9 cellular contexts compared by ENCODE assay signal in the genomic region with DNA sequence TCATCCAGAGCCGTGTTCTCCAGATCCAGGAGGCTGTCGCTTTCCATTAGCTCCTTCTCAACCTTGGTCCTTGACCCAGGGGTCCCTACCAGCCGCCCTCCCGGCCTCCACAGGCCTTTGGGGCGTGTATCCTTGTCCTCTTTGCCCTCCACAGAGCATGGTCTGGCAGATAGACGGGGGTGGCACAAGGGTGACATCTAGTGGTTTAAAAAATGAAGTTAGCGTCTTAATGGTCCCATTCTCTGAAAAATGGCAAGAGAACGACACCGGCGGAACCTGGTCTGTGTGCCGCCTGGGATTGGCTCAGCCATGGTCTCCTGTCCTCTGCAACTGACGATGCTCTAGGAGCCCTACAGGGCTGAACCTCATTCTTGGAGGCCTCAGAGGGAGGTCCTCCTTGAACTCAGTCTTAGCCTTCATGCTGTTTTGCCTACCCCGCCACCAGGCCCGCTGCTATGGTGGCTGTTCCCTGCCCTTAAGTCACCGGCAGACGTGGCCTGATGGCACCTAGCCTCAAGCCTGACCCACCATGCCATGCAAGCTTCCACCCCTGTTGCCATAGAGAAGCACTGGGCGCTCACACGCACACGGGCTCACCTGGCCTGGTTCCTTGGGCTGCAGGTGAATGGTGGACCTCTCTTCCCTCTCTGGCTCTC.
DNase-seq lines count a peak whose midpoint lies in the region; ATAC-seq and TF ChIP-seq lines count a peak whose summit lies in the region.
"Had no signal": no experiment of that assay in that cellular context is flagged by ENCODE, and none has a peak within 500 bp of the region (broad histone marks: within the 10 kb centered on the region; RNA-seq: fewer than 3 reads in every experiment).

No MANE protein-coding gene starts in this region.

- no peaks in the 10 kb centered on the region for H3K4me1 ChIP-seq in Loucy (ENCODE audit: insufficient read depth, low read length, poor library complexity, severe bottlenecking)
- no peaks in the 10 kb centered on the region for H3K4me1 ChIP-seq in fibroblast of lung (ENCODE audit: control insufficient read depth, extremely low read depth, insufficient read depth, low read length)
- H3K4me1 ChIP-seq in parathyroid adenoma = no peaks in the 10 kb centered on the region

- peaks cover 15% of the 10 kb centered on the region for H3K27me3 Mint-ChIP-seq in activated T-cell treated with anti-CD3 and anti-CD28 coated beads, Interleukin-2, amount 50 U/mL, for 24 hours
- H3K27me3 Mint-ChIP-seq: activated naive CD8-positive, alpha-beta T cell treated with anti-CD3 and anti-CD28 coated beads, Interleukin-2, amount 10 ng/mL, durations not matched to agents 7 days and 5 days had no signal

- H2AFZ ChIP-seq in Loucy (ENCODE audit: low read length) (no peak overlapping the region), fibroblast of lung (ENCODE audit: low read length) (no peak overlapping the region), parathyroid adenoma (no peak overlapping the region)

- no peaks in the 10 kb centered on the region for H3K4me1 Mint-ChIP-seq in activated T-cell treated with anti-CD3 and anti-CD28 coated beads, Interleukin-2, amount 50 U/mL, for 24 hours (ENCODE audit: low read depth)
- H3K4me1 Mint-ChIP-seq: activated naive CD8-positive, alpha-beta T cell treated with anti-CD3 and anti-CD28 coated beads, Interleukin-2, amount 10 ng/mL, durations not matched to agents 7 days and 5 days had no signal

- no peaks in the 10 kb centered on the region for H3K36me3 Mint-ChIP-seq in activated T-cell treated with anti-CD3 and anti-CD28 coated beads, Interleukin-2, amount 50 U/mL, for 24 hours (ENCODE audit: low read depth)
- H3K36me3 Mint-ChIP-seq: activated naive CD8-positive, alpha-beta T cell treated with anti-CD3 and anti-CD28 coated beads, Interleukin-2, amount 10 ng/mL, durations not matched to agents 7 days and 5 days had no signal

- no peaks in the 10 kb centered on the region for H3K27me3 ChIP-seq in Loucy (ENCODE audit: insufficient read depth, low read length, poor library complexity, severe bottlenecking)
- H3K27me3 ChIP-seq in fibroblast of lung (ENCODE audit: control insufficient read depth, insufficient read depth, low read length) = no peaks in the 10 kb centered on the region
- H3K27me3 ChIP-seq in parathyroid adenoma (ENCODE audit: control insufficient read depth, insufficient read depth, low read length) = no peaks in the 10 kb centered on the region

- peak; percentile 28 for DNase-seq in activated T-cell treated with anti-CD3 and anti-CD28 coated beads, Interleukin-2, amount 50 U/mL, for 24 hours
- DNase-seq in activated T-cell treated with anti-CD3 and anti-CD28 coated beads for 4 hours = no peak
- peak; percentile 10 for DNase-seq in SHP77 treated with DMSO at 0.1 percent for 48 hours (lab: John Stamatoyannopoulos, UW)
- peak; percentile 5 to 36 for DNase-seq in fibroblast of lung (ENCODE audit: low read depth in 2 of 2)
- no peak for DNase-seq in NCI-H187 treated with DMSO at 0.1 percent for 48 hours (lab: John Stamatoyannopoulos, UW)
- DNase-seq: activated naive CD8-positive, alpha-beta T cell treated with anti-CD3 and anti-CD28 coated beads, Interleukin-2, amount 10 ng/mL, durations not matched to agents 7 days and 5 days had no signal

- H3K27ac Mint-ChIP-seq in activated T-cell treated with anti-CD3 and anti-CD28 coated beads, Interleukin-2, amount 50 U/mL, for 24 hours = no peak overlapping the region
- H3K27ac Mint-ChIP-seq: activated naive CD8-positive, alpha-beta T cell treated with anti-CD3 and anti-CD28 coated beads, Interleukin-2, amount 10 ng/mL, durations not matched to agents 7 days and 5 days had no signal

- H3K36me3 ChIP-seq in Loucy (ENCODE audit: insufficient read depth, low read length) (no peaks in the 10 kb centered on the region), fibroblast of lung (ENCODE audit: control insufficient read depth, insufficient read depth, low read length) (no peaks in the 10 kb centered on the region), parathyroid adenoma (ENCODE audit: control insufficient read depth, insufficient read depth, low read length) (no peaks in the 10 kb centered on the region)

- H3K4me2 ChIP-seq in Loucy (ENCODE audit: low read depth, low read length, poor library complexity, severe bottlenecking) (no peak overlapping the region), fibroblast of lung (ENCODE audit: extremely low read depth, insufficient read depth, low read length) (no peak overlapping the region), parathyroid adenoma (ENCODE audit: low read length) (no peak overlapping the region)

- H3F3A ChIP-seq in Loucy (ENCODE audit: low read depth) = no peaks in the 10 kb centered on the region

- H3K9me3 ChIP-seq in Loucy (ENCODE audit: insufficient read depth, low read depth, low read length) (no peaks in the 10 kb centered on the region), fibroblast of lung (ENCODE audit: control insufficient read depth, insufficient read depth, low read depth, low read length) (no peaks in the 10 kb centered on the region), parathyroid adenoma (ENCODE audit: control insufficient read depth, low read length) (no peaks in the 10 kb centered on the region)

- H3K79me2 ChIP-seq in Loucy (ENCODE audit: insufficient read depth, low read length) (no peaks in the 10 kb centered on the region), fibroblast of lung (ENCODE audit: control insufficient read depth, insufficient read depth, low read length) (no peaks in the 10 kb centered on the region), parathyroid adenoma (no peaks in the 10 kb centered on the region)

- H3K9me2 ChIP-seq in Loucy (replicated peaks; ENCODE audit: low read depth, low read length) = no peaks in the 10 kb centered on the region

- no peak overlapping the region for H3K4me3 ChIP-seq in Loucy (ENCODE audit: low read length, poor library complexity, severe bottlenecking)
- H3K4me3 ChIP-seq in fibroblast of lung (replicated peaks in 1 of 4; ENCODE audit: control extremely low read depth in 1 of 4, insufficient read depth in 1 of 4, low read depth in 3 of 4, low read length in 4 of 4) = no peak overlapping the region
- H3K4me3 ChIP-seq in parathyroid adenoma (ENCODE audit: low read depth, low read length) = no peak overlapping the region

- no peaks in the 10 kb centered on the region for H3K9me3 Mint-ChIP-seq in activated T-cell treated with anti-CD3 and anti-CD28 coated beads, Interleukin-2, amount 50 U/mL, for 24 hours
- H3K9me3 Mint-ChIP-seq: activated naive CD8-positive, alpha-beta T cell treated with anti-CD3 and anti-CD28 coated beads, Interleukin-2, amount 10 ng/mL, durations not matched to agents 7 days and 5 days had no signal

- H3K9ac ChIP-seq in Loucy (ENCODE audit: low read depth, low read length, poor library complexity, severe bottlenecking) (no peak overlapping the region), fibroblast of lung (ENCODE audit: insufficient read depth, low read length) (no peak overlapping the region), parathyroid adenoma (no peak overlapping the region)

- no peak overlapping the region for H3K4me3 Mint-ChIP-seq in activated T-cell treated with anti-CD3 and anti-CD28 coated beads, Interleukin-2, amount 50 U/mL, for 24 hours
- H3K4me3 Mint-ChIP-seq: activated naive CD8-positive, alpha-beta T cell treated with anti-CD3 and anti-CD28 coated beads, Interleukin-2, amount 10 ng/mL, durations not matched to agents 7 days and 5 days had no signal

- TF ChIP-seq CTCF in Loucy (conservative IDR thresholded peaks at IDR 0.05; ENCODE audit: low read length) (peak; percentile 58), fibroblast of lung (conservative IDR thresholded peaks at IDR 0.05 in 1 of 2, IDR thresholded peaks at IDR 0.05 in 1 of 2; ENCODE audit: low read depth in 1 of 2, low read length in 2 of 2) (peak; percentile 52 to 56), parathyroid adenoma (IDR thresholded peaks at IDR 0.05) (peak; percentile 40)

- ATAC-seq in GM21786 (IDR thresholded peaks at IDR 0.05; ENCODE audit: unreplicated experiment) = no peak

- H3K27ac ChIP-seq in fibroblast of lung (ENCODE audit: insufficient read depth, low read length) (no peak overlapping the region), parathyroid adenoma (no peak overlapping the region)

- no peaks in the 10 kb centered on the region for H4K20me1 ChIP-seq in Loucy (ENCODE audit: insufficient read depth, low read length, poor library complexity, severe bottlenecking)
- no peaks in the 10 kb centered on the region for H4K20me1 ChIP-seq in fibroblast of lung (ENCODE audit: control insufficient read depth, extremely low read depth, insufficient read depth, low read length)

Comparison
In these comparisons a context has a peak if more than half of its experiments do, and no peak if none do; other contexts are left out.
1. DNase-seq: peak in activated T-cell treated with anti-CD3 and anti-CD28 coated beads, Interleukin-2, amount 50 U/mL, for 24 hours (single experiment), SHP77 treated with DMSO at 0.1 percent for 48 hours (single experiment) and fibroblast of lung (2 of 2); none in activated T-cell treated with anti-CD3 and anti-CD28 coated beads for 4 hours (single experiment) and NCI-H187 treated with DMSO at 0.1 percent for 48 hours (single experiment).
2. Peak in every context shown above with its lines, with median percentiles within 50 percentile points of each other: CTCF ChIP-seq.